8 cellular contexts compared by ENCODE assay signal in the genomic region with DNA sequence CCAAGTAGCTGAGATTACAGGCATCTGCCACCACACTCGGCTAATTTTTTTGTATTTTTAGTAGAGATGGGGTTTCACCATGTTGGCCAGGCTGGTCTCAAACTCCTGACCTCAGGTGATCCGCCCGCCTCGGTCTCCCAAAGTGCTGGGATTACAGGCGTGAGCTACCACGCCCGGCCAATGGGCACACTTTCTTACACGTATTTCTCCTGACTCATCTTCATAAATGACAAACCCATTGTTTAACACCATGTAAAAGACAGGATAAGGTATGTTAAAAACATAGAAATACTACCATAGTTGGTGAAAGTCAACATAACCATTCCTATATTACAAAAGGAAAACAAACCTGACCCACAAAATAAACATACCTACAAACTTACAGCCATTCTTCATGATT. TPM values are rescaled to one million over a fixed set of nuclear protein-coding genes. Genes with fewer than 3 reads are reported as not detected.
A peak's percentile ranks its signal among the peaks of the same experiment; 100 is the strongest.
DNase-seq lines count a peak whose midpoint lies in the region; ATAC-seq and TF ChIP-seq lines count a peak whose summit lies in the region.
"Not testable (repeated sequence)": the region's sequence is repeated elsewhere in the genome, so short reads cannot be mapped to it uniquely, and the experiment has no call there.

No MANE protein-coding gene starts in this region.

- CTCF ChIA-PET in naive thymus-derived CD4-positive, alpha-beta T cell (lab: Charles Lee): interaction anchor here (0.9 to 1.5 kb wide), 4 partner anchors 20 to 549 kb away, joined by 3 to 5 read pairs (median 4); no protein-coding TSS in a partner anchor

- not testable (repeated sequence) for H3K9me3 ChIP-seq in BE2C; SK-N-MC (ENCODE audit: low read depth, low read length); colonic mucosa; naive thymus-derived CD4-positive, alpha-beta T cell (ENCODE audit: control insufficient read depth in 2 of 3, low read length in 3 of 3); skeletal muscle tissue (ENCODE audit: control insufficient read depth in 3 of 3, low read length in 3 of 3)

- H3K36me3 Mint-ChIP-seq in HFFc6 (ENCODE audit: low read depth): peaks cover 17% of the 10 kb centered on the region
- peaks cover 82% of the 10 kb centered on the region for H3K36me3 Mint-ChIP-seq in activated T-helper 17 cell treated with anti-CD3 and anti-CD28 coated beads, Interleukin-2, amount 50 U/mL, for 72 hours (ENCODE audit: low read depth)
- not testable (repeated sequence) for H3K36me3 Mint-ChIP-seq in glutamatergic neuron (ENCODE audit: unreplicated experiment)
- peaks cover 2 to 20% (median 8%) of the 10 kb centered on the region in 5 donors for H3K36me3 Mint-ChIP-seq in naive thymus-derived CD4-positive, alpha-beta T cell

- H3K36me3 ChIP-seq in BE2C (peaks cover 35% of the 10 kb centered on the region), SK-N-MC (ENCODE audit: insufficient read depth, low read length) (peaks cover 61% of the 10 kb centered on the region)
- H3K36me3 ChIP-seq in colonic mucosa; skeletal muscle tissue (ENCODE audit: control insufficient read depth in 3 of 3, insufficient read depth in 3 of 3, low read length in 3 of 3): not testable (repeated sequence)
- peaks cover 0 to 10% (median 9%) of the 10 kb centered on the region in 3 experiments for H3K36me3 ChIP-seq in naive thymus-derived CD4-positive, alpha-beta T cell (ENCODE audit: control insufficient read depth in 2 of 3, insufficient read depth in 3 of 3, low read length in 3 of 3)

- H3K4me3 Mint-ChIP-seq in HFFc6 (peak overlapping the region; percentile 94), glutamatergic neuron (ENCODE audit: unreplicated experiment) (peak overlapping the region; percentile 97)
- peak overlapping the region; percentile 99 for H3K4me3 Mint-ChIP-seq in activated T-helper 17 cell treated with anti-CD3 and anti-CD28 coated beads, Interleukin-2, amount 50 U/mL, for 72 hours
- H3K4me3 Mint-ChIP-seq in naive thymus-derived CD4-positive, alpha-beta T cell: peak overlapping the region; percentile 10 to 100 (median 98)

- H3K9me3 Mint-ChIP-seq in HFFc6; activated T-helper 17 cell treated with anti-CD3 and anti-CD28 coated beads, Interleukin-2, amount 50 U/mL, for 72 hours; naive thymus-derived CD4-positive, alpha-beta T cell: not testable (repeated sequence)
- H3K9me3 Mint-ChIP-seq in glutamatergic neuron (ENCODE audit: unreplicated experiment): peaks cover 14% of the 10 kb centered on the region

- H3K4me1 Mint-ChIP-seq in HFFc6 (ENCODE audit: low read depth) (peaks cover 62% of the 10 kb centered on the region), glutamatergic neuron (ENCODE audit: low read depth, unreplicated experiment) (peaks cover 14% of the 10 kb centered on the region)
- H3K4me1 Mint-ChIP-seq in activated T-helper 17 cell treated with anti-CD3 and anti-CD28 coated beads, Interleukin-2, amount 50 U/mL, for 72 hours: peaks cover 20% of the 10 kb centered on the region
- H3K4me1 Mint-ChIP-seq in naive thymus-derived CD4-positive, alpha-beta T cell: peaks cover 40 to 89% (median 77%) of the 10 kb centered on the region in 7 donors

- not testable (repeated sequence) for H3K27ac ChIP-seq in SK-N-MC; colonic mucosa; naive thymus-derived CD4-positive, alpha-beta T cell (ENCODE audit: low read depth, low read length); skeletal muscle tissue (ENCODE audit: low read depth, low read length)

- POLR2A ChIA-PET in naive thymus-derived CD4-positive, alpha-beta T cell (lab: Charles Lee): interaction anchor here (0.6 to 7.0 kb wide), 3 partner anchors 10 to 186 kb away, joined by 3 to 84 read pairs (median 6); a partner anchor contains a TSS

- peak overlapping the region; percentile 98 for H3K9ac ChIP-seq in SK-N-MC (ENCODE audit: insufficient read length)
- H3K9ac ChIP-seq in colonic mucosa (ENCODE audit: low read depth in 2 of 2, low read length in 2 of 2): not testable (repeated sequence)
- peak overlapping the region in 2 of 3 donors; percentile 3 to 93 for H3K9ac ChIP-seq in skeletal muscle tissue (ENCODE audit: low read depth in 1 of 3, low read length in 3 of 3)

- TF ChIP-seq CTCF in BE2C (IDR thresholded peaks at IDR 0.05; ENCODE audit: low read depth, low read length); HFFc6 (IDR thresholded peaks at IDR 0.05); colonic mucosa (IDR thresholded peaks at IDR 0.05); glutamatergic neuron (IDR thresholded peaks at IDR 0.05; ENCODE audit: partially characterized antibody, unreplicated experiment): not testable (repeated sequence)

- H3K4me1 ChIP-seq in BE2C, colonic mucosa: not testable (repeated sequence)
- H3K4me1 ChIP-seq in naive thymus-derived CD4-positive, alpha-beta T cell (ENCODE audit: control insufficient read depth in 2 of 2, insufficient read depth in 2 of 2, low read length in 2 of 2): peaks cover 6 to 56% of the 10 kb centered on the region in 2 donors
- H3K4me1 ChIP-seq in skeletal muscle tissue (ENCODE audit: control insufficient read depth in 3 of 3, insufficient read depth in 3 of 3, low read length in 3 of 3): peaks cover 23 to 42% (median 25%) of the 10 kb centered on the region in 3 donors

- not testable (repeated sequence) for DNase-seq in BE2C; HFFc6; SK-N-MC (ENCODE audit: low read depth, low spot score); glutamatergic neuron; naive thymus-derived CD4-positive, alpha-beta T cell
- DNase-seq in colonic mucosa: peak; percentile 23

- intact Hi-C loops in colonic mucosa (cut with DNase I): loop anchor here (10.0 kb wide), 1 partner anchor 111 kb away; no protein-coding TSS in a partner anchor
- intact Hi-C loops in naive thymus-derived CD4-positive, alpha-beta T cell (cut with micrococcal nuclease): loop anchor here (2.0 to 10.0 kb wide), 8 partner anchors 17 to 1141 kb away; no protein-coding TSS in a partner anchor

- not testable (repeated sequence) for H3K27me3 Mint-ChIP-seq in HFFc6 (ENCODE audit: insufficient read depth); activated T-helper 17 cell treated with anti-CD3 and anti-CD28 coated beads, Interleukin-2, amount 50 U/mL, for 72 hours; naive thymus-derived CD4-positive, alpha-beta T cell
- peaks cover 10% of the 10 kb centered on the region for H3K27me3 Mint-ChIP-seq in glutamatergic neuron (ENCODE audit: unreplicated experiment)

- H3K4me3 ChIP-seq in BE2C (ENCODE audit: low read depth, low read length) (peak overlapping the region; percentile 89), SK-N-MC (peak overlapping the region; percentile 91)
- H3K4me3 ChIP-seq in colonic mucosa; naive thymus-derived CD4-positive, alpha-beta T cell (ENCODE audit: low read length); skeletal muscle tissue (ENCODE audit: low read length in 3 of 3): not testable (repeated sequence)

- not testable (repeated sequence) for H3K27me3 ChIP-seq in BE2C; colonic mucosa; naive thymus-derived CD4-positive, alpha-beta T cell (ENCODE audit: control insufficient read depth in 2 of 2, insufficient read depth in 2 of 2, low read length in 2 of 2); skeletal muscle tissue (ENCODE audit: control insufficient read depth in 3 of 3, insufficient read depth in 3 of 3, low read length in 3 of 3)

- not testable (repeated sequence) for H3K27ac Mint-ChIP-seq in HFFc6; activated T-helper 17 cell treated with anti-CD3 and anti-CD28 coated beads, Interleukin-2, amount 50 U/mL, for 72 hours; glutamatergic neuron (ENCODE audit: unreplicated experiment)
- H3K27ac Mint-ChIP-seq in naive thymus-derived CD4-positive, alpha-beta T cell: peak overlapping the region in 2 of 9 donors; percentile 59 to 65

- not testable (repeated sequence) for ATAC-seq in activated T-helper 17 cell treated with anti-CD3 and anti-CD28 coated beads, Interleukin-2, amount 50 U/mL, for 72 hours (replicated peaks); naive thymus-derived CD4-positive, alpha-beta T cell

RNA-seq across cellular contexts. Expression of a gene that starts 2.8 kb away (rescaled TPM):
- 32.7 TPM for polyA plus RNA-seq in BE2C (2012; ENCODE audit: insufficient read depth, insufficient read length, low read depth)
- total RNA-seq in HFFc6 (2021; fragmentation: NEBNext Ultra II Directional; extraction: Animal tissue kit (Norgen Biotek cat#: 25700)): 10 to 100 TPM; 51.7 to 61.0 (median 56.4) TPM
- 10 to 100 TPM; 46.7 to 70.7 TPM for total RNA-seq in activated T-helper 17 cell treated with anti-CD3 and anti-CD28 coated beads, Interleukin-2, amount 50 U/mL, for 72 hours
- total RNA-seq in colonic mucosa (10 to 100 TPM; 51.5 to 59.2 TPM), glutamatergic neuron (ENCODE audit: unreplicated experiment) (91.9 TPM), skeletal muscle tissue (46.4 TPM)
- total RNA-seq in naive thymus-derived CD4-positive, alpha-beta T cell: 10 to 100 TPM; 54.4 to 67.5 (median 59.6) TPM
- 10 to 100 TPM; 13.1 to 18.4 TPM for polyA plus RNA-seq in naive thymus-derived CD4-positive, alpha-beta T cell
